In the genomic region with DNA sequence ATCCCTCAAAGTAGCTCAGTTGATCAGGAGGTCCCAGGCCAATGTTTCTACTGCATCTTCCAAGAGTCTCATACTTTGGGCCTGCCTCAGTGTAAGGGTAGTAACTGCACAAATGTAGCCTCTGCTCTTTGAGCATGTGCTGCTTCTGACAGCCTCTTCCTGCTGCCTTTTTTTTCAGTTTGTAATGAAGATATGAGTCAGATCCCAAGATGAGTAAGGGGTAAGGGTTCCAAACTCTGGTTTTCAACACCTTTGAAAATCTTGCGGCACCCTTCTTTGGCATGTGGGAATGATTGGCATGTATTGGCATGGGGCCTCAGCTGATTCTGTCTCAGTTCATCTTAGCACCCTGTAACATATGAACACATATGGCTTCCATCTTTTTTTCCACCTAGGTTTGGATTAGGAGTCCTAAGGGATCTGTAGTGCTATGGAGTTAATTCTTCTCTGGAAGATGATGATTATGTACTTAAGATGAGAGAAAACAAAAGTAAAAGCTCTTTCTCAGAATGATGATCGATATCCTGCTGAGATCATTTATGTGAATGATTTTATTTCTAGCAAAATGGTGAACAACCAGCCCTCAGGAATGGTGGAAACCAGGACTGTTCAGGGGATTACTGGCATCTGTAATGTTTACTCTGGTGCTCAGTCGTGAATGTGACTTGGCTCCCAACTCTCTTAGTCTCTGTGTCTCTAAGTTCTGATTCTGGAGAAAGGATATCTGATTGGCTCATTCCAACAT, we compare ENCODE assay signal across 1 cellular context.
TF ChIP-seq lines count a peak whose summit lies in the region.

No MANE protein-coding gene starts in this region.

TF ChIP-seq in WTC11, 78 proteins besides CTCF, POLR2A, EP300 and RAD21 (continued from another document):
- TF ChIP-seq GABPB1 (CRISPR knock-in tag; IDR thresholded peaks at IDR 0.05) = no peak
